Comparison of ENCODE assay signal across 17 cellular contexts in the genomic region with DNA sequence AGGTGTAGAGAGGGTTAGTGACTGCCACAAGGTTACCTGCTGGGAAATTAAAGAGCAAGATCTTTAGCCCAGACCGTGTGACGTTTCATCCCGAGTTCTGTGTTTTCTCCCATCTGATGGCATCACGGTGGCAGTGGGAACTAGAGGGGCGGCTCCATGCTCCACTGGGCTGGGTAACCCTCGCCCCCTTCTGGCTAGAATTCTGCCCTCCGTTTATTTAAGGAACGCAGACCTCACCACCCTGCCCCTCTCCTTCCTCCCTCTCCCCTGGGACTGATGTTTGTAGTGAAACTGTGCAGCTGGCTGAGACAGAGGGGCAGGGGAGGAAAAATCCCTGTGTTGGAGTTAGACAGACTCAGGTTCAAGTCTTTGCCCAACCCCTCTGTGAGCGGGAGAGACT.
DNase-seq lines count a peak whose midpoint lies in the region; ATAC-seq, FAIRE-seq and TF ChIP-seq lines count a peak whose summit lies in the region.
"Had no signal": no experiment of that assay in that cellular context is flagged by ENCODE, and none has a peak within 500 bp of the region (broad histone marks: within the 10 kb centered on the region; RNA-seq: fewer than 3 reads in every experiment).

No MANE protein-coding gene starts in this region.

- DNase-seq in activated naive CD4-positive, alpha-beta T cell treated with anti-CD3 and anti-CD28 coated beads, Interleukin-2, amount 10 ng/mL, durations not matched to agents 7 days and 5 days: no peak
- no peak for DNase-seq in activated naive CD4-positive, alpha-beta T cell treated with anti-CD3 and anti-CD28 coated beads, Interleukin-2, amount 50 U/mL, for 72 hours (ENCODE audit: low spot score in 2 of 2)
- DNase-seq in NCI-H2171 treated with DMSO at 0.1 percent for 48 hours (lab: John Stamatoyannopoulos, UW) (peak; percentile 70), epithelial cell of proximal tubule (ENCODE audit: low read depth) (no peak), thyroid gland (peak in 1 of 2 donors; percentile 27), H54 (ENCODE audit: insufficient read length, low spot score) (no peak), GM20000 (ENCODE audit: low spot score) (no peak)
- DNase-seq: activated CD4-positive, alpha-beta T cell treated with anti-CD3 and anti-CD28 coated beads, Interleukin-2, amount 50 U/mL, for 4 hours; caudate nucleus; DMS53; NCI-H1092; NCI-H446 treated with DMSO at 0.1 percent for 48 hours; occipital lobe; testis had no signal

- intact Hi-C loops in thyroid gland (cut with DNase I): no loop called here

- H3K27me3 Mint-ChIP-seq in activated naive CD4-positive, alpha-beta T cell treated with anti-CD3 and anti-CD28 coated beads, Interleukin-2, amount 10 ng/mL, durations not matched to agents 7 days and 5 days: peaks cover 50% of the 10 kb centered on the region

- no peaks in the 10 kb centered on the region for H3K36me3 ChIP-seq in thyroid gland

- H3K4me1 Mint-ChIP-seq in activated naive CD4-positive, alpha-beta T cell treated with anti-CD3 and anti-CD28 coated beads, Interleukin-2, amount 10 ng/mL, durations not matched to agents 7 days and 5 days: peaks cover 25% of the 10 kb centered on the region

- H3K27ac ChIP-seq in thyroid gland: peak overlapping the region; percentile 91 to 96 (median 94)
- H3K27ac ChIP-seq: epithelial cell of prostate, testis had no signal

- CTCF ChIA-PET in activated naive CD4-positive, alpha-beta T cell treated with anti-CD3 and anti-CD28 coated beads, Interleukin-2, amount 10 ng/mL, durations not matched to agents 7 days and 5 days (lab: Charles Lee): interaction anchor here (1.1 to 2.3 kb wide), 2 partner anchors 56 to 60 kb away, joined by 3 to 12 read pairs; no protein-coding TSS in a partner anchor

- no peak for TF ChIP-seq POLR2A in thyroid gland (IDR thresholded peaks at IDR 0.05)
- TF ChIP-seq POLR2A in H54 (IDR thresholded peaks at IDR 0.05; ENCODE audit: low read depth, low read length): no peak

- no peaks in the 10 kb centered on the region for H3K9me3 ChIP-seq in thyroid gland
- H3K9me3 ChIP-seq: testis had no signal

- FAIRE-seq in H54 (lab: Jason Lieb, UNC): no peak
- FAIRE-seq: HTR-8/SVneo had no signal

- WGBS in thyroid gland, 2 donors: 59 to 61% methylated on average over 9 of the region's 9 CpGs

- H3K36me3 Mint-ChIP-seq in activated naive CD4-positive, alpha-beta T cell treated with anti-CD3 and anti-CD28 coated beads, Interleukin-2, amount 10 ng/mL, durations not matched to agents 7 days and 5 days: no peaks in the 10 kb centered on the region
- no peaks in the 10 kb centered on the region for H3K36me3 Mint-ChIP-seq in activated naive CD4-positive, alpha-beta T cell treated with anti-CD3 and anti-CD28 coated beads, Interleukin-2, amount 50 U/mL, for 72 hours

- TF ChIP-seq CTCF in epithelial cell of proximal tubule (conservative IDR thresholded peaks at IDR 0.05; ENCODE audit: low read depth, low read length) (peak; percentile 19), thyroid gland (IDR thresholded peaks at IDR 0.05) (no peak), GM20000 (IDR thresholded peaks at IDR 0.05; ENCODE audit: extremely low read depth, missing control alignments) (no peak)

- H3K4me3 ChIP-seq in epithelial cell of proximal tubule (ENCODE audit: low read depth, low read length) (no peak overlapping the region), thyroid gland (replicated peaks in 1 of 3) (no peak overlapping the region)
- H3K4me3 ChIP-seq: testis had no signal

- ATAC-seq in activated naive CD4-positive, alpha-beta T cell treated with anti-CD3 and anti-CD28 coated beads, Interleukin-2, amount 50 U/mL, for 72 hours: no peak
- no peak for ATAC-seq in HG03460 (IDR thresholded peaks at IDR 0.05; ENCODE audit: unreplicated experiment)

- peak overlapping the region; percentile 19 for H3K4me3 Mint-ChIP-seq in activated naive CD4-positive, alpha-beta T cell treated with anti-CD3 and anti-CD28 coated beads, Interleukin-2, amount 10 ng/mL, durations not matched to agents 7 days and 5 days

- peaks cover 31 to 44% of the 10 kb centered on the region in 2 donors for H3K4me1 ChIP-seq in thyroid gland

- H3K9me3 Mint-ChIP-seq in activated naive CD4-positive, alpha-beta T cell treated with anti-CD3 and anti-CD28 coated beads, Interleukin-2, amount 10 ng/mL, durations not matched to agents 7 days and 5 days: no peaks in the 10 kb centered on the region
- H3K9me3 Mint-ChIP-seq in activated naive CD4-positive, alpha-beta T cell treated with anti-CD3 and anti-CD28 coated beads, Interleukin-2, amount 50 U/mL, for 72 hours: no peaks in the 10 kb centered on the region

- no peak overlapping the region for H3K27ac Mint-ChIP-seq in activated naive CD4-positive, alpha-beta T cell treated with anti-CD3 and anti-CD28 coated beads, Interleukin-2, amount 10 ng/mL, durations not matched to agents 7 days and 5 days
- H3K27ac Mint-ChIP-seq in activated naive CD4-positive, alpha-beta T cell treated with anti-CD3 and anti-CD28 coated beads, Interleukin-2, amount 50 U/mL, for 72 hours: peak overlapping the region in 1 of 2 donors; percentile 52

- H3K27me3 ChIP-seq in thyroid gland: no peaks in the 10 kb centered on the region
- H3K27me3 ChIP-seq: testis had no signal
